ENCODE assay signal across 1 cellular context in the genomic region with DNA sequence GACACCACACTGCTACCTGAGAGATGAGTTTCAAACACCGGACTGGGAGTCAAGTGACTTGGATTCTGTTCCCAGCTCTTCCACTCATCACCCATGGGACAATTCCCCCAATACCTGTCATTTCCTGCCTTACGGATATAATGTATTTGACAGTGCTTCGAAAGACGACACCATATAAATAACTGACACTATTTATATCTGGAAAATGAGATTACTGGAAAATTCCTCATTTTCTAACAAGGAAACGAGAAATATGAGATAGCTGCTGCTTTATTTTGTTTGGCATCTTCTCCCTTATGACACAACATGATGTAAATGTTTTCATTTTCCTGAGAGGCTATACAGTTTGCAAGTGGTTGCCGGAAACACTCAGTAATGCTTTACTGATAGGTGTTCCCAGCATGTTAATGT.
A peak's percentile ranks its signal among the peaks of the same experiment; 100 is the strongest.
TF ChIP-seq lines count a peak whose summit lies in the region.

No MANE protein-coding gene starts in this region.

TF ChIP-seq in HEK293, 187 proteins besides CTCF, POLR2A, EP300 and RAD21 (continued from another document and continues in another):
- TF ChIP-seq, protein P1, sequence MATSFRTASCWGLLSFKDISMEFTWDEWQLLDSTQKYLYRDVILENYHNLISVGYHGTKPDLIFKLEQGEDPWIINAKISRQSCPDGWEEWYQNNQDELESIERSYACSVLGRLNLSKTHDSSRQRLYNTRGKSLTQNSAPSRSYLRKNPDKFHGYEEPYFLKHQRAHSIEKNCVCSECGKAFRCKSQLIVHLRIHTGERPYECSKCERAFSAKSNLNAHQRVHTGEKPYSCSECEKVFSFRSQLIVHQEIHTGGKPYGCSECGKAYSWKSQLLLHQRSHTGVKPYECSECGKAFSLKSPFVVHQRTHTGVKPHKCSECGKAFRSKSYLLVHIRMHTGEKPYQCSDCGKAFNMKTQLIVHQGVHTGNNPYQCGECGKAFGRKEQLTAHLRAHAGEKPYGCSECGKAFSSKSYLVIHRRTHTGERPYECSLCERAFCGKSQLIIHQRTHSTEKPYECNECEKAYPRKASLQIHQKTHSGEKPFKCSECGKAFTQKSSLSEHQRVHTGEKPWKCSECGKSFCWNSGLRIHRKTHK (tag by site-specific recombination; IDR thresholded peaks at IDR 0.05), result no peak
- TF ChIP-seq ZNF664 (tag by site-specific recombination; IDR thresholded peaks at IDR 0.05), result peak; percentile 92
- TF ChIP-seq, protein P2, sequence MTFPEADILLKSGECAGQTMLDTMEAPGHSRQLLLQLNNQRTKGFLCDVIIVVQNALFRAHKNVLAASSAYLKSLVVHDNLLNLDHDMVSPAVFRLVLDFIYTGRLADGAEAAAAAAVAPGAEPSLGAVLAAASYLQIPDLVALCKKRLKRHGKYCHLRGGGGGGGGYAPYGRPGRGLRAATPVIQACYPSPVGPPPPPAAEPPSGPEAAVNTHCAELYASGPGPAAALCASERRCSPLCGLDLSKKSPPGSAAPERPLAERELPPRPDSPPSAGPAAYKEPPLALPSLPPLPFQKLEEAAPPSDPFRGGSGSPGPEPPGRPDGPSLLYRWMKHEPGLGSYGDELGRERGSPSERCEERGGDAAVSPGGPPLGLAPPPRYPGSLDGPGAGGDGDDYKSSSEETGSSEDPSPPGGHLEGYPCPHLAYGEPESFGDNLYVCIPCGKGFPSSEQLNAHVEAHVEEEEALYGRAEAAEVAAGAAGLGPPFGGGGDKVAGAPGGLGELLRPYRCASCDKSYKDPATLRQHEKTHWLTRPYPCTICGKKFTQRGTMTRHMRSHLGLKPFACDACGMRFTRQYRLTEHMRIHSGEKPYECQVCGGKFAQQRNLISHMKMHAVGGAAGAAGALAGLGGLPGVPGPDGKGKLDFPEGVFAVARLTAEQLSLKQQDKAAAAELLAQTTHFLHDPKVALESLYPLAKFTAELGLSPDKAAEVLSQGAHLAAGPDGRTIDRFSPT (tag by site-specific recombination; IDR thresholded peaks at IDR 0.05), result no peak
- no peak for TF ChIP-seq ZNF155 (tag by site-specific recombination; IDR thresholded peaks at IDR 0.05)
- TF ChIP-seq, protein P3, sequence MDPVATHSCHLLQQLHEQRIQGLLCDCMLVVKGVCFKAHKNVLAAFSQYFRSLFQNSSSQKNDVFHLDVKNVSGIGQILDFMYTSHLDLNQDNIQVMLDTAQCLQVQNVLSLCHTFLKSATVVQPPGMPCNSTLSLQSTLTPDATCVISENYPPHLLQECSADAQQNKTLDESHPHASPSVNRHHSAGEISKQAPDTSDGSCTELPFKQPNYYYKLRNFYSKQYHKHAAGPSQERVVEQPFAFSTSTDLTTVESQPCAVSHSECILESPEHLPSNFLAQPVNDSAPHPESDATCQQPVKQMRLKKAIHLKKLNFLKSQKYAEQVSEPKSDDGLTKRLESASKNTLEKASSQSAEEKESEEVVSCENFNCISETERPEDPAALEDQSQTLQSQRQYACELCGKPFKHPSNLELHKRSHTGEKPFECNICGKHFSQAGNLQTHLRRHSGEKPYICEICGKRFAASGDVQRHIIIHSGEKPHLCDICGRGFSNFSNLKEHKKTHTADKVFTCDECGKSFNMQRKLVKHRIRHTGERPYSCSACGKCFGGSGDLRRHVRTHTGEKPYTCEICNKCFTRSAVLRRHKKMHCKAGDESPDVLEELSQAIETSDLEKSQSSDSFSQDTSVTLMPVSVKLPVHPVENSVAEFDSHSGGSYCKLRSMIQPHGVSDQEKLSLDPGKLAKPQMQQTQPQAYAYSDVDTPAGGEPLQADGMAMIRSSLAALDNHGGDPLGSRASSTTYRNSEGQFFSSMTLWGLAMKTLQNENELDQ (tag by site-specific recombination; IDR thresholded peaks at IDR 0.05; ENCODE audit: low read depth), result no peak
- no peak for TF ChIP-seq ZNF623 (tag by site-specific recombination; IDR thresholded peaks at IDR 0.05)
- TF ChIP-seq ZNF629 (tag by site-specific recombination; IDR thresholded peaks at IDR 0.05), result peak; percentile 93
- TF ChIP-seq, protein P4, sequence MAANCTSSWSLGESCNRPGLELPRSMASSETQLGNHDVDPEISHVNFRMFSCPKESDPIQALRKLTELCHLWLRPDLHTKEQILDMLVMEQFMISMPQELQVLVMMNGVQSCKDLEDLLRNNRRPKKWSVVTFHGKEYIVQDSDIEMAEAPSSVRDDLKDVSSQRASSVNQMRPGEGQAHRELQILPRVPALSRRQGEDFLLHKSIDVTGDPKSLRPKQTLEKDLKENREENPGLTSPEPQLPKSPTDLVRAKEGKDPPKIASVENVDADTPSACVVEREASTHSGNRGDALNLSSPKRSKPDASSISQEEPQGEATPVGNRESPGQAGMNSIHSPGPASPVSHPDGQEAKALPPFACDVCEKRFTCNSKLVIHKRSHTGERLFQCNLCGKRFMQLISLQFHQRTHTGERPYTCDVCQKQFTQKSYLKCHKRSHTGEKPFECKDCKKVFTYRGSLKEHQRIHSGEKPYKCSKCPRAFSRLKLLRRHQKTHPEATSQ (tag by site-specific recombination; IDR thresholded peaks at IDR 0.05), result no peak
- TF ChIP-seq, protein P5, sequence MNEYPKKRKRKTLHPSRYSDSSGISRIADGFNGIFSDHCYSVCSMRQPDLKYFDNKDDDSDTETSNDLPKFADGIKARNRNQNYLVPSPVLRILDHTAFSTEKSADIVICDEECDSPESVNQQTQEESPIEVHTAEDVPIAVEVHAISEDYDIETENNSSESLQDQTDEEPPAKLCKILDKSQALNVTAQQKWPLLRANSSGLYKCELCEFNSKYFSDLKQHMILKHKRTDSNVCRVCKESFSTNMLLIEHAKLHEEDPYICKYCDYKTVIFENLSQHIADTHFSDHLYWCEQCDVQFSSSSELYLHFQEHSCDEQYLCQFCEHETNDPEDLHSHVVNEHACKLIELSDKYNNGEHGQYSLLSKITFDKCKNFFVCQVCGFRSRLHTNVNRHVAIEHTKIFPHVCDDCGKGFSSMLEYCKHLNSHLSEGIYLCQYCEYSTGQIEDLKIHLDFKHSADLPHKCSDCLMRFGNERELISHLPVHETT (tag by site-specific recombination; IDR thresholded peaks at IDR 0.05), result peak; percentile 49; the same call in 1 of the 2 replicates
- TF ChIP-seq ZNF560 (tag by site-specific recombination; IDR thresholded peaks at IDR 0.05; ENCODE audit: borderline replicate concordance), result no peak
- TF ChIP-seq, protein P6, sequence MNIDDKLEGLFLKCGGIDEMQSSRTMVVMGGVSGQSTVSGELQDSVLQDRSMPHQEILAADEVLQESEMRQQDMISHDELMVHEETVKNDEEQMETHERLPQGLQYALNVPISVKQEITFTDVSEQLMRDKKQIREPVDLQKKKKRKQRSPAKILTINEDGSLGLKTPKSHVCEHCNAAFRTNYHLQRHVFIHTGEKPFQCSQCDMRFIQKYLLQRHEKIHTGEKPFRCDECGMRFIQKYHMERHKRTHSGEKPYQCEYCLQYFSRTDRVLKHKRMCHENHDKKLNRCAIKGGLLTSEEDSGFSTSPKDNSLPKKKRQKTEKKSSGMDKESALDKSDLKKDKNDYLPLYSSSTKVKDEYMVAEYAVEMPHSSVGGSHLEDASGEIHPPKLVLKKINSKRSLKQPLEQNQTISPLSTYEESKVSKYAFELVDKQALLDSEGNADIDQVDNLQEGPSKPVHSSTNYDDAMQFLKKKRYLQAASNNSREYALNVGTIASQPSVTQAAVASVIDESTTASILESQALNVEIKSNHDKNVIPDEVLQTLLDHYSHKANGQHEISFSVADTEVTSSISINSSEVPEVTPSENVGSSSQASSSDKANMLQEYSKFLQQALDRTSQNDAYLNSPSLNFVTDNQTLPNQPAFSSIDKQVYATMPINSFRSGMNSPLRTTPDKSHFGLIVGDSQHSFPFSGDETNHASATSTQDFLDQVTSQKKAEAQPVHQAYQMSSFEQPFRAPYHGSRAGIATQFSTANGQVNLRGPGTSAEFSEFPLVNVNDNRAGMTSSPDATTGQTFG (tag by site-specific recombination; IDR thresholded peaks at IDR 0.05; ENCODE audit: borderline replicate concordance), result no peak
- TF ChIP-seq, protein P7, sequence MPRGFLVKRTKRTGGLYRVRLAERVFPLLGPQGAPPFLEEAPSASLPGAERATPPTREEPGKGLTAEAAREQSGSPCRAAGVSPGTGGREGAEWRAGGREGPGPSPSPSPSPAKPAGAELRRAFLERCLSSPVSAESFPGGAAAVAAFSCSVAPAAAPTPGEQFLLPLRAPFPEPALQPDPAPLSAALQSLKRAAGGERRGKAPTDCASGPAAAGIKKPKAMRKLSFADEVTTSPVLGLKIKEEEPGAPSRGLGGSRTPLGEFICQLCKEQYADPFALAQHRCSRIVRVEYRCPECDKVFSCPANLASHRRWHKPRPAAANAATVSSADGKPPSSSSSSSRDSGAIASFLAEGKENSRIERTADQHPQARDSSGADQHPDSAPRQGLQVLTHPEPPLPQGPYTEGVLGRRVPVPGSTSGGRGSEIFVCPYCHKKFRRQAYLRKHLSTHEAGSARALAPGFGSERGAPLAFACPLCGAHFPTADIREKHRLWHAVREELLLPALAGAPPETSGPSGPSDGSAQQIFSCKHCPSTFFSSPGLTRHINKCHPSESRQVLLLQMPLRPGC (tag by site-specific recombination; IDR thresholded peaks at IDR 0.05), result peak; percentile 77
- no peak for TF ChIP-seq KLF8 (tag by site-specific recombination; IDR thresholded peaks at IDR 0.05)
- TF ChIP-seq GLI4 (tag by site-specific recombination; IDR thresholded peaks at IDR 0.05), result no peak
- TF ChIP-seq KLF16 (tag by site-specific recombination; IDR thresholded peaks at IDR 0.05), result no peak
- TF ChIP-seq ZNF549 (tag by site-specific recombination; IDR thresholded peaks at IDR 0.05), result no peak
- no peak for TF ChIP-seq ZNF530 (tag by site-specific recombination; IDR thresholded peaks at IDR 0.05; ENCODE audit: low read depth)
- TF ChIP-seq ZNF404 (tag by site-specific recombination; IDR thresholded peaks at IDR 0.05), result no peak
- no peak for TF ChIP-seq ZNF529 (tag by site-specific recombination; IDR thresholded peaks at IDR 0.05; ENCODE audit: insufficient replicate concordance)
- TF ChIP-seq ZEB2 (tag by site-specific recombination; IDR thresholded peaks at IDR 0.05), result peak; percentile 93
- TF ChIP-seq ZNF248 (tag by site-specific recombination; IDR thresholded peaks at IDR 0.05), result no peak
- no peak for TF ChIP-seq ZNF473 (tag by site-specific recombination; IDR thresholded peaks at IDR 0.05)
- peak; percentile 79 for TF ChIP-seq ZBTB21 (tag by site-specific recombination; IDR thresholded peaks at IDR 0.05)
- TF ChIP-seq ZNF23 (tag by site-specific recombination; IDR thresholded peaks at IDR 0.05; ENCODE audit: borderline replicate concordance), result no peak
- TF ChIP-seq, protein P8, sequence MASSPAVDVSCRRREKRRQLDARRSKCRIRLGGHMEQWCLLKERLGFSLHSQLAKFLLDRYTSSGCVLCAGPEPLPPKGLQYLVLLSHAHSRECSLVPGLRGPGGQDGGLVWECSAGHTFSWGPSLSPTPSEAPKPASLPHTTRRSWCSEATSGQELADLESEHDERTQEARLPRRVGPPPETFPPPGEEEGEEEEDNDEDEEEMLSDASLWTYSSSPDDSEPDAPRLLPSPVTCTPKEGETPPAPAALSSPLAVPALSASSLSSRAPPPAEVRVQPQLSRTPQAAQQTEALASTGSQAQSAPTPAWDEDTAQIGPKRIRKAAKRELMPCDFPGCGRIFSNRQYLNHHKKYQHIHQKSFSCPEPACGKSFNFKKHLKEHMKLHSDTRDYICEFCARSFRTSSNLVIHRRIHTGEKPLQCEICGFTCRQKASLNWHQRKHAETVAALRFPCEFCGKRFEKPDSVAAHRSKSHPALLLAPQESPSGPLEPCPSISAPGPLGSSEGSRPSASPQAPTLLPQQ (tag by site-specific recombination; IDR thresholded peaks at IDR 0.05), result peak; percentile 78
- TF ChIP-seq, protein P9, sequence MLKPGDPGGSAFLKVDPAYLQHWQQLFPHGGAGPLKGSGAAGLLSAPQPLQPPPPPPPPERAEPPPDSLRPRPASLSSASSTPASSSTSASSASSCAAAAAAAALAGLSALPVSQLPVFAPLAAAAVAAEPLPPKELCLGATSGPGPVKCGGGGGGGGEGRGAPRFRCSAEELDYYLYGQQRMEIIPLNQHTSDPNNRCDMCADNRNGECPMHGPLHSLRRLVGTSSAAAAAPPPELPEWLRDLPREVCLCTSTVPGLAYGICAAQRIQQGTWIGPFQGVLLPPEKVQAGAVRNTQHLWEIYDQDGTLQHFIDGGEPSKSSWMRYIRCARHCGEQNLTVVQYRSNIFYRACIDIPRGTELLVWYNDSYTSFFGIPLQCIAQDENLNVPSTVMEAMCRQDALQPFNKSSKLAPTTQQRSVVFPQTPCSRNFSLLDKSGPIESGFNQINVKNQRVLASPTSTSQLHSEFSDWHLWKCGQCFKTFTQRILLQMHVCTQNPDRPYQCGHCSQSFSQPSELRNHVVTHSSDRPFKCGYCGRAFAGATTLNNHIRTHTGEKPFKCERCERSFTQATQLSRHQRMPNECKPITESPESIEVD (tag by site-specific recombination; IDR thresholded peaks at IDR 0.05), result peak; percentile 92
- TF ChIP-seq RBAK (tag by site-specific recombination; IDR thresholded peaks at IDR 0.05), result no peak
- TF ChIP-seq, protein P10, sequence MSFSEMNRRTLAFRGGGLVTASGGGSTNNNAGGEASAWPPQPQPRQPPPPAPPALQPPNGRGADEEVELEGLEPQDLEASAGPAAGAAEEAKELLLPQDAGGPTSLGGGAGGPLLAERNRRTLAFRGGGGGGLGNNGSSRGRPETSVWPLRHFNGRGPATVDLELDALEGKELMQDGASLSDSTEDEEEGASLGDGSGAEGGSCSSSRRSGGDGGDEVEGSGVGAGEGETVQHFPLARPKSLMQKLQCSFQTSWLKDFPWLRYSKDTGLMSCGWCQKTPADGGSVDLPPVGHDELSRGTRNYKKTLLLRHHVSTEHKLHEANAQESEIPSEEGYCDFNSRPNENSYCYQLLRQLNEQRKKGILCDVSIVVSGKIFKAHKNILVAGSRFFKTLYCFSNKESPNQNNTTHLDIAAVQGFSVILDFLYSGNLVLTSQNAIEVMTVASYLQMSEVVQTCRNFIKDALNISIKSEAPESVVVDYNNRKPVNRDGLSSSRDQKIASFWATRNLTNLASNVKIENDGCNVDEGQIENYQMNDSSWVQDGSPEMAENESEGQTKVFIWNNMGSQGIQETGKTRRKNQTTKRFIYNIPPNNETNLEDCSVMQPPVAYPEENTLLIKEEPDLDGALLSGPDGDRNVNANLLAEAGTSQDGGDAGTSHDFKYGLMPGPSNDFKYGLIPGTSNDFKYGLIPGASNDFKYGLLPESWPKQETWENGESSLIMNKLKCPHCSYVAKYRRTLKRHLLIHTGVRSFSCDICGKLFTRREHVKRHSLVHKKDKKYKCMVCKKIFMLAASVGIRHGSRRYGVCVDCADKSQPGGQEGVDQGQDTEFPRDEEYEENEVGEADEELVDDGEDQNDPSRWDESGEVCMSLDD (tag by site-specific recombination; IDR thresholded peaks at IDR 0.05), result no peak
- TF ChIP-seq ZNF558 (tag by site-specific recombination; IDR thresholded peaks at IDR 0.05), result no peak
- TF ChIP-seq, protein P11, sequence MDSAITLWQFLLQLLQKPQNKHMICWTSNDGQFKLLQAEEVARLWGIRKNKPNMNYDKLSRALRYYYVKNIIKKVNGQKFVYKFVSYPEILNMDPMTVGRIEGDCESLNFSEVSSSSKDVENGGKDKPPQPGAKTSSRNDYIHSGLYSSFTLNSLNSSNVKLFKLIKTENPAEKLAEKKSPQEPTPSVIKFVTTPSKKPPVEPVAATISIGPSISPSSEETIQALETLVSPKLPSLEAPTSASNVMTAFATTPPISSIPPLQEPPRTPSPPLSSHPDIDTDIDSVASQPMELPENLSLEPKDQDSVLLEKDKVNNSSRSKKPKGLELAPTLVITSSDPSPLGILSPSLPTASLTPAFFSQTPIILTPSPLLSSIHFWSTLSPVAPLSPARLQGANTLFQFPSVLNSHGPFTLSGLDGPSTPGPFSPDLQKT (IDR thresholded peaks at IDR 0.05; ENCODE audit: borderline replicate concordance, low read depth, low read length), result no peak
- TF ChIP-seq ZNF19 (tag by site-specific recombination; IDR thresholded peaks at IDR 0.05; ENCODE audit: low read depth), result no peak
- TF ChIP-seq FEZF1 (tag by site-specific recombination; IDR thresholded peaks at IDR 0.05), result peak; percentile 67
